8 cellular contexts compared by ENCODE assay signal in genomic region chr6:11094411-11094851, GRCh38. TPM values are rescaled to one million over a fixed set of nuclear protein-coding genes. Genes with fewer than 3 reads are reported as not detected.
DNase-seq lines count a peak whose midpoint lies in the region; ATAC-seq and TF ChIP-seq lines count a peak whose summit lies in the region.

No MANE protein-coding gene starts in this region.

- peak; percentile 67 for DNase-seq in GM03348 (ENCODE audit: low spot score)
- DNase-seq in HS-27A (ENCODE audit: low read depth): peak; percentile 42
- DNase-seq in brain microvascular endothelial cell: peak; percentile 36
- no peak for DNase-seq in kidney epithelial cell (ENCODE audit: low read depth)
- DNase-seq in stimulated activated CD4-positive, alpha-beta T cell treated with anti-CD3 and anti-CD28 coated beads, Interleukin-15, amount 100 ng/mL, for 24 hours: peak; percentile 64
- no peak for DNase-seq in T1000 (lab: John Stamatoyannopoulos, UW)

- no peaks in the 10 kb centered on the region for H3K27me3 ChIP-seq in brain microvascular endothelial cell (replicated peaks)
- no peaks in the 10 kb centered on the region for H3K27me3 ChIP-seq in kidney epithelial cell (ENCODE audit: control insufficient read depth, insufficient read depth, low read length)

- peak; percentile 4 for TF ChIP-seq CTCF in brain microvascular endothelial cell (IDR thresholded peaks at IDR 0.05; ENCODE audit: low read depth, low read length, missing control alignments)
- TF ChIP-seq CTCF in kidney epithelial cell (IDR thresholded peaks at IDR 0.05; ENCODE audit: insufficient read depth, low read length, poor library complexity, severe bottlenecking): no peak

- H3K27ac ChIP-seq in brain microvascular endothelial cell: peak overlapping the region; percentile 96

- H3K4me3 ChIP-seq in brain microvascular endothelial cell (ENCODE audit: low read depth, low read length) (peak overlapping the region; percentile 98), kidney epithelial cell (ENCODE audit: low read depth, low read length) (peak overlapping the region; percentile 99)

- ATAC-seq in GM21390 (IDR thresholded peaks at IDR 0.05; ENCODE audit: unreplicated experiment) (peak; percentile 45), SK-N-SH treated with all-trans-retinoic acid at 6 μM for 48 hours (peak; percentile 37)

- in situ Hi-C loops in brain microvascular endothelial cell (cut with HindIII; ENCODE audit: low pct_ligation_motif_present, low sequenced_read_pairs): no loop called here

- H3K36me3 ChIP-seq in brain microvascular endothelial cell (replicated peaks) (no peaks in the 10 kb centered on the region), kidney epithelial cell (ENCODE audit: control insufficient read depth, insufficient read depth, low read length) (no peaks in the 10 kb centered on the region)

TF ChIP-seq in SK-N-SH treated with all-trans-retinoic acid at 6 μM for 48 hours, 23 proteins besides CTCF, POLR2A, EP300 and RAD21:
- no peak for TF ChIP-seq GLIS3 (CRISPR knock-in tag; IDR thresholded peaks at IDR 0.05)
- TF ChIP-seq ZNF8 (CRISPR knock-in tag; IDR thresholded peaks at IDR 0.05): no peak
- no peak for TF ChIP-seq OSR1 (CRISPR knock-in tag; IDR thresholded peaks at IDR 0.05)
- TF ChIP-seq, protein P1, sequence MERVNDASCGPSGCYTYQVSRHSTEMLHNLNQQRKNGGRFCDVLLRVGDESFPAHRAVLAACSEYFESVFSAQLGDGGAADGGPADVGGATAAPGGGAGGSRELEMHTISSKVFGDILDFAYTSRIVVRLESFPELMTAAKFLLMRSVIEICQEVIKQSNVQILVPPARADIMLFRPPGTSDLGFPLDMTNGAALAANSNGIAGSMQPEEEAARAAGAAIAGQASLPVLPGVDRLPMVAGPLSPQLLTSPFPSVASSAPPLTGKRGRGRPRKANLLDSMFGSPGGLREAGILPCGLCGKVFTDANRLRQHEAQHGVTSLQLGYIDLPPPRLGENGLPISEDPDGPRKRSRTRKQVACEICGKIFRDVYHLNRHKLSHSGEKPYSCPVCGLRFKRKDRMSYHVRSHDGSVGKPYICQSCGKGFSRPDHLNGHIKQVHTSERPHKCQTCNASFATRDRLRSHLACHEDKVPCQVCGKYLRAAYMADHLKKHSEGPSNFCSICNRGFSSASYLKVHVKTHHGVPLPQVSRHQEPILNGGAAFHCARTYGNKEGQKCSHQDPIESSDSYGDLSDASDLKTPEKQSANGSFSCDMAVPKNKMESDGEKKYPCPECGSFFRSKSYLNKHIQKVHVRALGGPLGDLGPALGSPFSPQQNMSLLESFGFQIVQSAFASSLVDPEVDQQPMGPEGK (CRISPR knock-in tag; IDR thresholded peaks at IDR 0.05; ENCODE audit: borderline replicate concordance): no peak
- TF ChIP-seq PPARA (CRISPR knock-in tag; IDR thresholded peaks at IDR 0.05; ENCODE audit: borderline replicate concordance): no peak
- no peak for TF ChIP-seq ZNF565 (CRISPR knock-in tag; conservative IDR thresholded peaks at IDR 0.05; ENCODE audit: low read depth)
- TF ChIP-seq ZNF70 (CRISPR knock-in tag; IDR thresholded peaks at IDR 0.05): no peak
- TF ChIP-seq, protein P2, sequence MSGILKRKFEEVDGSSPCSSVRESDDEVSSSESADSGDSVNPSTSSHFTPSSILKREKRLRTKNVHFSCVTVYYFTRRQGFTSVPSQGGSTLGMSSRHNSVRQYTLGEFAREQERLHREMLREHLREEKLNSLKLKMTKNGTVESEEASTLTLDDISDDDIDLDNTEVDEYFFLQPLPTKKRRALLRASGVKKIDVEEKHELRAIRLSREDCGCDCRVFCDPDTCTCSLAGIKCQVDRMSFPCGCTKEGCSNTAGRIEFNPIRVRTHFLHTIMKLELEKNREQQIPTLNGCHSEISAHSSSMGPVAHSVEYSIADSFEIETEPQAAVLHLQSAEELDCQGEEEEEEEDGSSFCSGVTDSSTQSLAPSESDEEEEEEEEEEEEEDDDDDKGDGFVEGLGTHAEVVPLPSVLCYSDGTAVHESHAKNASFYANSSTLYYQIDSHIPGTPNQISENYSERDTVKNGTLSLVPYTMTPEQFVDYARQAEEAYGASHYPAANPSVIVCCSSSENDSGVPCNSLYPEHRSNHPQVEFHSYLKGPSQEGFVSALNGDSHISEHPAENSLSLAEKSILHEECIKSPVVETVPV (CRISPR knock-in tag; IDR thresholded peaks at IDR 0.05): no peak
- TF ChIP-seq, protein P3, sequence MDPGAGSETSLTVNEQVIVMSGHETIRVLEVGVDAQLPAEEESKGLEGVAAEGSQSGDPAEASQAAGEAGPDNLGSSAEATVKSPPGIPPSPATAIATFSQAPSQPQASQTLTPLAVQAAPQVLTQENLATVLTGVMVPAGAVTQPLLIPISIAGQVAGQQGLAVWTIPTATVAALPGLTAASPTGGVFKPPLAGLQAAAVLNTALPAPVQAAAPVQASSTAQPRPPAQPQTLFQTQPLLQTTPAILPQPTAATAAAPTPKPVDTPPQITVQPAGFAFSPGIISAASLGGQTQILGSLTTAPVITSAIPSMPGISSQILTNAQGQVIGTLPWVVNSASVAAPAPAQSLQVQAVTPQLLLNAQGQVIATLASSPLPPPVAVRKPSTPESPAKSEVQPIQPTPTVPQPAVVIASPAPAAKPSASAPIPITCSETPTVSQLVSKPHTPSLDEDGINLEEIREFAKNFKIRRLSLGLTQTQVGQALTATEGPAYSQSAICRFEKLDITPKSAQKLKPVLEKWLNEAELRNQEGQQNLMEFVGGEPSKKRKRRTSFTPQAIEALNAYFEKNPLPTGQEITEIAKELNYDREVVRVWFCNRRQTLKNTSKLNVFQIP (CRISPR knock-in tag; IDR thresholded peaks at IDR 0.05; ENCODE audit: borderline replicate concordance, low read depth): no peak
- no peak for TF ChIP-seq ESRRG (CRISPR knock-in tag; IDR thresholded peaks at IDR 0.05)
- no peak for TF ChIP-seq BACH2 (CRISPR knock-in tag; IDR thresholded peaks at IDR 0.05; ENCODE audit: borderline replicate concordance)
- TF ChIP-seq TOX (CRISPR knock-in tag; IDR thresholded peaks at IDR 0.05; ENCODE audit: borderline replicate concordance): no peak
- TF ChIP-seq RARB (CRISPR knock-in tag; IDR thresholded peaks at IDR 0.05): no peak
- TF ChIP-seq SNAI2 (CRISPR knock-in tag; IDR thresholded peaks at IDR 0.05): no peak
TF ChIP-seq in SK-N-SH treated with all-trans-retinoic acid at 6 μM for 48 hours: peak in this region for 0.

RNA-seq across cellular contexts. Expression of gene SMIM13, which starts 0.8 kb away (rescaled TPM):
- total RNA-seq in kidney epithelial cell: 15.6 and 18.5 TPM in 2 replicates

RNA-seq across cellular contexts. Expression of gene ERVFRD-1, which starts 17.1 kb away (rescaled TPM):
- total RNA-seq in kidney epithelial cell: not detected in 2 replicates

RNA-seq across cellular contexts. Expression of gene ELOVL2, which starts 50.3 kb away (rescaled TPM):
- 0.27 and 0.84 TPM in 2 replicates for total RNA-seq in kidney epithelial cell

Comparison
In these comparisons a context has a peak if more than half of its experiments do, and no peak if none do; other contexts are left out.
1. DNase-seq: peak in GM03348 (single experiment), HS-27A (single experiment), brain microvascular endothelial cell (single experiment) and stimulated activated CD4-positive, alpha-beta T cell treated with anti-CD3 and anti-CD28 coated beads, Interleukin-15, amount 100 ng/mL, for 24 hours (single experiment); none in kidney epithelial cell (single experiment) and T1000 (single experiment).